Comparison of ENCODE assay signal across 10 cellular contexts in genomic region chr5:10301842-10302610, GRCh38. TPM values are rescaled to one million over a fixed set of nuclear protein-coding genes. Genes with fewer than 3 reads are reported as not detected.
DNase-seq lines count a peak whose midpoint lies in the region; ATAC-seq and TF ChIP-seq lines count a peak whose summit lies in the region.
"Had no signal": no experiment of that assay in that cellular context is flagged by ENCODE, and none has a peak within 500 bp of the region (broad histone marks: within the 10 kb centered on the region; RNA-seq: fewer than 3 reads in every experiment).

No MANE protein-coding gene starts in this region.

- H3K9ac ChIP-seq in neuronal stem cell (ENCODE audit: low read depth, low read length, poor library complexity), result peak overlapping the region; percentile 45

- H3K18ac ChIP-seq in neuronal stem cell (ENCODE audit: low read length), result no peak overlapping the region

- WGBS in neuronal stem cell (ENCODE audit: extremely low coverage in 2 of 2, insufficient read length in 2 of 2, insufficient replicate concordance in 1 of 2), 2 donors, result no CpG with 5 or more reads among the region's 11 CpGs

- H2BK5ac ChIP-seq in neuronal stem cell (ENCODE audit: low read length), result no peak overlapping the region

- no peaks in the 10 kb centered on the region for H3K79me1 ChIP-seq in neuronal stem cell (ENCODE audit: low read depth, low read length)

- H2BK120ac ChIP-seq in neuronal stem cell (ENCODE audit: low read depth, low read length), result no peak overlapping the region

- H2AFZ ChIP-seq in neuronal stem cell (ENCODE audit: low read length), result no peak overlapping the region

- H3K4me2 ChIP-seq in neuronal stem cell (ENCODE audit: insufficient read depth, low read length, poor library complexity, severe bottlenecking), result no peak overlapping the region

- no peak overlapping the region for H3K14ac ChIP-seq in neuronal stem cell (ENCODE audit: low read length)

- DNase-seq in COLO829 (ENCODE audit: low spot score), result peak; percentile 8
- DNase-seq in NCI-H748 (lab: John Stamatoyannopoulos, UW; ENCODE audit: unreplicated experiment), result peak; percentile 95
- DNase-seq in erythroblast (lab: John Stamatoyannopoulos, UW), result no peak
- no peak for DNase-seq in neuronal stem cell (ENCODE audit: low spot score)
- no peak for DNase-seq in activated T-cell treated with anti-CD3 and anti-CD28 coated beads for 4 hours
- DNase-seq: activated naive CD4-positive, alpha-beta T cell; NCI-H2227 treated with DMSO at 0.1 percent for 48 hours had no signal

- peaks cover 0 to 12% of the 10 kb centered on the region in 2 donors for H3K4me1 ChIP-seq in neuronal stem cell (ENCODE audit: control insufficient read depth in 2 of 2, insufficient read depth in 1 of 2, low read depth in 1 of 2, low read length in 2 of 2)

- H3K23ac ChIP-seq in neuronal stem cell (ENCODE audit: low read depth, low read length, poor library complexity), result no peak overlapping the region

- H3K4me3 ChIP-seq in neuronal stem cell (ENCODE audit: low read length in 2 of 2), result no peak overlapping the region

- no peak overlapping the region for H4K8ac ChIP-seq in neuronal stem cell (ENCODE audit: low read depth, low read length)

- H3K36me3 ChIP-seq in neuronal stem cell (replicated peaks in 1 of 2; ENCODE audit: control insufficient read depth in 2 of 2, insufficient read depth in 2 of 2, low read length in 2 of 2), result peaks cover 2% of the 10 kb centered on the region in 2 donors

- no peak overlapping the region for H4K91ac ChIP-seq in neuronal stem cell (ENCODE audit: low read depth, low read length, poor library complexity)

- no peak overlapping the region for H2BK15ac ChIP-seq in neuronal stem cell (ENCODE audit: low read length)

- no peak overlapping the region for H2AK5ac ChIP-seq in neuronal stem cell (ENCODE audit: low read depth, low read length)

- ATAC-seq in GM21367 (IDR thresholded peaks at IDR 0.05; ENCODE audit: unreplicated experiment) (no peak), GM21381 (IDR thresholded peaks at IDR 0.05; ENCODE audit: unreplicated experiment) (no peak), GM18867 (IDR thresholded peaks at IDR 0.05; ENCODE audit: unreplicated experiment) (no peak)

- H2BK12ac ChIP-seq in neuronal stem cell (ENCODE audit: low read length), result no peak overlapping the region

- peaks cover 0 to 4% of the 10 kb centered on the region in 2 donors for H3K9me3 ChIP-seq in neuronal stem cell (replicated peaks in 1 of 2; ENCODE audit: control insufficient read depth in 2 of 2, insufficient read depth in 1 of 2, low read depth in 1 of 2, low read length in 2 of 2)

- H3K4ac ChIP-seq in neuronal stem cell (ENCODE audit: low read length), result no peak overlapping the region

- H3K27me3 ChIP-seq in neuronal stem cell (ENCODE audit: control insufficient read depth in 3 of 3, insufficient read depth in 3 of 3, low read depth in 1 of 3, low read length in 3 of 3), result peaks cover 0 to 2% (median 0%) of the 10 kb centered on the region in 3 experiments

- TF ChIP-seq POLR2A in erythroblast (IDR thresholded peaks at IDR 0.05; ENCODE audit: low read length), result peak; percentile 27

- H3K27ac ChIP-seq in neuronal stem cell (replicated peaks; ENCODE audit: low read length), result no peak overlapping the region

RNA-seq across cellular contexts. Expression of gene CMBL, which starts 5.7 kb away (rescaled TPM):
- polyA plus RNA-seq in neuronal stem cell (2013, experiment 1 of 2), result 36.5 TPM
- polyA plus RNA-seq in neuronal stem cell (2013, experiment 2 of 2), result 35.9 TPM

RNA-seq across cellular contexts. Expression of gene MARCHF6, which starts 51.5 kb away (rescaled TPM):
- polyA plus RNA-seq in neuronal stem cell (2013, experiment 1 of 2), result 73.3 TPM
- polyA plus RNA-seq in neuronal stem cell (2013, experiment 2 of 2), result 72.6 TPM

RNA-seq across cellular contexts. Expression of gene CCT5, which starts 51.9 kb away (rescaled TPM):
- 217 TPM for polyA plus RNA-seq in neuronal stem cell (2013, experiment 1 of 2)
- 218 TPM for polyA plus RNA-seq in neuronal stem cell (2013, experiment 2 of 2)

RNA-seq across cellular contexts. Expression of gene ATPSCKMT, which starts 52.3 kb away (rescaled TPM):
- polyA plus RNA-seq in neuronal stem cell (2013, experiment 1 of 2), result 9.8 TPM
- polyA plus RNA-seq in neuronal stem cell (2013, experiment 2 of 2), result 9.3 TPM

Comparison
In these comparisons a context has a peak if more than half of its experiments do, and no peak if none do; other contexts are left out.
1. DNase-seq: peak in COLO829 (single experiment) and NCI-H748 (single experiment); none in erythroblast (0 of 2), neuronal stem cell (single experiment) and activated T-cell treated with anti-CD3 and anti-CD28 coated beads for 4 hours (single experiment).